11 cellular contexts compared by ENCODE assay signal in the genomic region with DNA sequence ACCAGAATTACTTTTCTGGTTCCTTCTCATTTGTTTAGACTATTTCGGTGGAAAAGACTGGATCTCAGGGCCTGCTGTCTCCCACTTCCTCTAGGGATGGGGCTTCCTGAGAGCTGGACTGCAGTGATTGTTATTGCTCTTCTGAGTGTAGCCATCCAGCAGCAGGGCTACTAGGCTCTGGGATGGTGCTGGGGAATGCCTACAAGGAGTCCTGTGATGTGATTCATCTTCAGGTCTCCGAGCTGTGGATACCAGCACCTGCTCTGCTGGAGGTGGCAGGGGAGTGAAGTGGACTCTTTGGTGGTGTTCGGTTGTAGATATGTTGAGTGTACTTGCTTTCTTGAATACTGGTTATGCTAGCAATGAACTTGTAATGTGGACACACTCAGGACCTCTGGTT. TPM values are rescaled to one million over a fixed set of nuclear protein-coding genes. Genes with fewer than 3 reads are reported as not detected.
A peak's percentile ranks its signal among the peaks of the same experiment; 100 is the strongest.
DNase-seq lines count a peak whose midpoint lies in the region; ATAC-seq and TF ChIP-seq lines count a peak whose summit lies in the region.
"Had no signal": no experiment of that assay in that cellular context is flagged by ENCODE, and none has a peak within 500 bp of the region (broad histone marks: within the 10 kb centered on the region; RNA-seq: fewer than 3 reads in every experiment).

No MANE protein-coding gene starts in this region.

- H3K4me1 Mint-ChIP-seq in IgD-negative memory B cell (peaks cover 37 to 43% (median 39%) of the 10 kb centered on the region in 3 donors), osteocyte (ENCODE audit: unreplicated experiment) (peaks cover 34% of the 10 kb centered on the region)
- H3K4me1 Mint-ChIP-seq in effector memory CD8-positive, alpha-beta T cell (ENCODE audit: low read depth in 2 of 2) = peaks cover 51 to 76% of the 10 kb centered on the region in 2 donors

- H3K4me3 Mint-ChIP-seq in IgD-negative memory B cell (peak overlapping the region in 2 of 4 donors; percentile 81 to 87), osteocyte (ENCODE audit: unreplicated experiment) (no peak overlapping the region)
- peak overlapping the region; percentile 69 to 74 for H3K4me3 Mint-ChIP-seq in effector memory CD8-positive, alpha-beta T cell

- TF ChIP-seq CTCF in osteocyte (IDR thresholded peaks at IDR 0.05) = no peak

- H3K27me3 Mint-ChIP-seq in IgD-negative memory B cell (no peaks in the 10 kb centered on the region), osteocyte (ENCODE audit: unreplicated experiment) (no peaks in the 10 kb centered on the region)
- H3K27me3 Mint-ChIP-seq in effector memory CD8-positive, alpha-beta T cell = no peaks in the 10 kb centered on the region

- ATAC-seq in GM21515 (IDR thresholded peaks at IDR 0.05; ENCODE audit: unreplicated experiment) = peak; percentile 5
- no peak for ATAC-seq in effector memory CD8-positive, alpha-beta T cell (replicated peaks)
- ATAC-seq in SK-N-SH treated with all-trans-retinoic acid at 6 μM for 48 hours = no peak; the same call in 2 of the 3 replicates

- no peak for DNase-seq in effector memory CD8-positive, alpha-beta T cell
- no peak for DNase-seq in osteocyte (ENCODE audit: extremely low spot score, unreplicated experiment)
- DNase-seq in OCI-M1 (lab: John Stamatoyannopoulos, UW) = no peak
- DNase-seq in NCI-H2029 treated with DMSO at 0.1 percent for 48 hours (lab: John Stamatoyannopoulos, UW) = no peak
- DNase-seq: DMS53, MG63, NCI-H510A, ovary had no signal

- H3K36me3 Mint-ChIP-seq in IgD-negative memory B cell (peaks cover 27% of the 10 kb centered on the region), osteocyte (ENCODE audit: unreplicated experiment) (peaks cover 55% of the 10 kb centered on the region)
- peaks cover 34% of the 10 kb centered on the region for H3K36me3 Mint-ChIP-seq in effector memory CD8-positive, alpha-beta T cell (ENCODE audit: insufficient read depth)

- H3K9me3 Mint-ChIP-seq in IgD-negative memory B cell (peaks cover 2 to 5% (median 5%) of the 10 kb centered on the region in 3 donors), osteocyte (ENCODE audit: unreplicated experiment) (peaks cover 7% of the 10 kb centered on the region)
- H3K9me3 Mint-ChIP-seq in effector memory CD8-positive, alpha-beta T cell = no peaks in the 10 kb centered on the region

- H3K27ac Mint-ChIP-seq in IgD-negative memory B cell (peak overlapping the region; percentile 26 to 96 (median 64)), osteocyte (ENCODE audit: unreplicated experiment) (peak overlapping the region; percentile 78)
- H3K27ac Mint-ChIP-seq in effector memory CD8-positive, alpha-beta T cell = peak overlapping the region; percentile 91 to 97

TF ChIP-seq in SK-N-SH treated with all-trans-retinoic acid at 6 μM for 48 hours, 23 proteins besides CTCF, POLR2A, EP300 and RAD21:
- no peak for TF ChIP-seq PATZ1 (CRISPR knock-in tag; IDR thresholded peaks at IDR 0.05; ENCODE audit: borderline replicate concordance)
- no peak for TF ChIP-seq ZNF8 (CRISPR knock-in tag; IDR thresholded peaks at IDR 0.05)
- TF ChIP-seq, protein P1, sequence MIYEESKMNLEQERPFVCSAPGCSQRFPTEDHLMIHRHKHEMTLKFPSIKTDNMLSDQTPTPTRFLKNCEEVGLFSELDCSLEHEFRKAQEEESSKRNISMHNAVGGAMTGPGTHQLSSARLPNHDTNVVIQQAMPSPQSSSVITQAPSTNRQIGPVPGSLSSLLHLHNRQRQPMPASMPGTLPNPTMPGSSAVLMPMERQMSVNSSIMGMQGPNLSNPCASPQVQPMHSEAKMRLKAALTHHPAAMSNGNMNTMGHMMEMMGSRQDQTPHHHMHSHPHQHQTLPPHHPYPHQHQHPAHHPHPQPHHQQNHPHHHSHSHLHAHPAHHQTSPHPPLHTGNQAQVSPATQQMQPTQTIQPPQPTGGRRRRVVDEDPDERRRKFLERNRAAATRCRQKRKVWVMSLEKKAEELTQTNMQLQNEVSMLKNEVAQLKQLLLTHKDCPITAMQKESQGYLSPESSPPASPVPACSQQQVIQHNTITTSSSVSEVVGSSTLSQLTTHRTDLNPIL (CRISPR knock-in tag; IDR thresholded peaks at IDR 0.05; ENCODE audit: low read depth) = no peak
- TF ChIP-seq TCF4 (CRISPR knock-in tag; IDR thresholded peaks at IDR 0.05; ENCODE audit: borderline replicate concordance) = no peak
- no peak for TF ChIP-seq RARB (CRISPR knock-in tag; IDR thresholded peaks at IDR 0.05)
- no peak for TF ChIP-seq POU6F1 (CRISPR knock-in tag; IDR thresholded peaks at IDR 0.05; ENCODE audit: borderline replicate concordance, low read depth)
- no peak for TF ChIP-seq ESRRG (CRISPR knock-in tag; IDR thresholded peaks at IDR 0.05)
- no peak for TF ChIP-seq PPARA (CRISPR knock-in tag; IDR thresholded peaks at IDR 0.05; ENCODE audit: borderline replicate concordance)
- TF ChIP-seq SNAI2 (CRISPR knock-in tag; IDR thresholded peaks at IDR 0.05) = no peak
- no peak for TF ChIP-seq ISL1 (CRISPR knock-in tag; IDR thresholded peaks at IDR 0.05)
- no peak for TF ChIP-seq ZFP3 (CRISPR knock-in tag; IDR thresholded peaks at IDR 0.05)
- TF ChIP-seq OSR1 (CRISPR knock-in tag; IDR thresholded peaks at IDR 0.05) = no peak
- no peak for TF ChIP-seq TSHZ2 (CRISPR knock-in tag; IDR thresholded peaks at IDR 0.05)
- TF ChIP-seq GLIS3 (CRISPR knock-in tag; IDR thresholded peaks at IDR 0.05) = no peak
- TF ChIP-seq CSRNP3 (CRISPR knock-in tag; IDR thresholded peaks at IDR 0.05) = no peak
- TF ChIP-seq ZFP30 (CRISPR knock-in tag; IDR thresholded peaks at IDR 0.05) = no peak

RNA-seq across cellular contexts. Expression of gene AEBP2, which starts 42.7 kb away (rescaled TPM):
- polyA plus RNA-seq in IgD-negative memory B cell = 8.7 TPM
- total RNA-seq in osteocyte = 33.5 and 35.8 TPM in 2 replicates
